ENCODE assay signal across 1 cellular context in genomic region chr17:49156256-49156655, GRCh38.
TF ChIP-seq lines count a peak whose summit lies in the region.

No MANE protein-coding gene starts in this region.

TF ChIP-seq in IMR-90, 13 proteins besides CTCF, POLR2A, EP300 and RAD21 (continued from another document):
- TF ChIP-seq BHLHE40 (IDR thresholded peaks at IDR 0.05; ENCODE audit: low read depth, low read length) (no peak), MXI1 (IDR thresholded peaks at IDR 0.05; ENCODE audit: borderline replicate concordance, low read depth, low read length) (no peak), MAZ (IDR thresholded peaks at IDR 0.05; ENCODE audit: borderline replicate concordance, low read depth, low read length) (no peak), FOS (IDR thresholded peaks at IDR 0.05; ENCODE audit: low read depth, low read length) (no peak), SMC3 (IDR thresholded peaks at IDR 0.05; ENCODE audit: low read depth, low read length) (no peak), ELK1 (IDR thresholded peaks at IDR 0.05; ENCODE audit: borderline replicate concordance, low read depth, low read length) (no peak), RFX5 (IDR thresholded peaks at IDR 0.05; ENCODE audit: low read depth, low read length) (no peak), CHD1 (IDR thresholded peaks at IDR 0.05; ENCODE audit: low read depth, low read length) (no peak), USF2 (IDR thresholded peaks at IDR 0.05; ENCODE audit: low read depth, low read length) (no peak)
